In genomic region chr4:44446191-44446590, GRCh38 we compare ENCODE assay signal across 14 cellular contexts. TPM values are rescaled to one million over a fixed set of nuclear protein-coding genes. Genes with fewer than 3 reads are reported as not detected.
DNase-seq lines count a peak whose midpoint lies in the region; ATAC-seq and TF ChIP-seq lines count a peak whose summit lies in the region.
"Had no signal": no experiment of that assay in that cellular context is flagged by ENCODE, and none has a peak within 500 bp of the region (broad histone marks: within the 10 kb centered on the region; RNA-seq: fewer than 3 reads in every experiment).

No MANE protein-coding gene starts in this region.

- peaks cover 86% of the 10 kb centered on the region for H3K27me3 Mint-ChIP-seq in neural crest cell (ENCODE audit: low read depth)

- peaks cover 27% of the 10 kb centered on the region for H3K4me1 ChIP-seq in left ventricle myocardium inferior
- H3K4me1 ChIP-seq in right atrium auricular region: peaks cover 0 to 24% of the 10 kb centered on the region in 2 donors
- H3K4me1 ChIP-seq in fibroblast of lung (ENCODE audit: control insufficient read depth, extremely low read depth, insufficient read depth, low read length): no peaks in the 10 kb centered on the region

- H3K36me3 ChIP-seq in left ventricle myocardium inferior (no peaks in the 10 kb centered on the region), right atrium auricular region (no peaks in the 10 kb centered on the region), fibroblast of lung (ENCODE audit: control insufficient read depth, insufficient read depth, low read length) (no peaks in the 10 kb centered on the region)

- intact Hi-C loops in left ventricle myocardium inferior (cut with micrococcal nuclease): no loop called here

- DNase-seq in left ventricle myocardium inferior: no peak
- DNase-seq in right atrium auricular region (ENCODE audit: low spot score): no peak
- DNase-seq in fibroblast of lung (ENCODE audit: low read depth in 2 of 2): peak; percentile 0 to 1
- DNase-seq in neural crest cell (ENCODE audit: low read depth, low spot score): no peak
- DNase-seq in GM03348 (ENCODE audit: low spot score): no peak
- DNase-seq in iPS-NIHi7 (ENCODE audit: extremely low spot score): no peak
- DNase-seq: activated CD4-positive, alpha-beta T cell treated with anti-CD3 and anti-CD28 coated beads, Interleukin-2, amount 50 U/mL, for 48 hours; COR-L47; immature natural killer cell; T-helper 9 cell had no signal

- H3K27ac ChIP-seq in left ventricle myocardium inferior (replicated peaks): no peak overlapping the region
- no peak overlapping the region for H3K27ac ChIP-seq in right atrium auricular region
- H3K27ac ChIP-seq in fibroblast of lung (ENCODE audit: insufficient read depth, low read length): no peak overlapping the region

- no peak overlapping the region for H3K9ac ChIP-seq in fibroblast of lung (ENCODE audit: insufficient read depth, low read length)

- no peaks in the 10 kb centered on the region for H4K20me1 ChIP-seq in fibroblast of lung (ENCODE audit: control insufficient read depth, extremely low read depth, insufficient read depth, low read length)

- H3K36me3 Mint-ChIP-seq in neural crest cell (ENCODE audit: low read depth): no peaks in the 10 kb centered on the region
- H3K36me3 Mint-ChIP-seq: immature natural killer cell had no signal

- no peak for ATAC-seq in HG03520 (IDR thresholded peaks at IDR 0.05; ENCODE audit: unreplicated experiment)
- no peak for ATAC-seq in SK-N-SH treated with all-trans-retinoic acid at 6 μM for 48 hours

- peaks cover 13% of the 10 kb centered on the region for H3K4me1 Mint-ChIP-seq in neural crest cell

- no peak overlapping the region for H2AFZ ChIP-seq in fibroblast of lung (ENCODE audit: low read length)

- H3K4me3 ChIP-seq in left ventricle myocardium inferior: peak overlapping the region; percentile 68
- peak overlapping the region in 1 of 2 donors; percentile 54 for H3K4me3 ChIP-seq in right atrium auricular region
- peak overlapping the region in 2 of 4 experiments; percentile 38 to 44 for H3K4me3 ChIP-seq in fibroblast of lung (replicated peaks in 1 of 4; ENCODE audit: control extremely low read depth in 1 of 4, insufficient read depth in 1 of 4, low read depth in 3 of 4, low read length in 4 of 4)

- H3K4me3 Mint-ChIP-seq in neural crest cell: peak overlapping the region; percentile 79
- H3K4me3 Mint-ChIP-seq: immature natural killer cell had no signal

- H3K4me2 ChIP-seq in fibroblast of lung (ENCODE audit: extremely low read depth, insufficient read depth, low read length): no peak overlapping the region

- H3K9me3 Mint-ChIP-seq in neural crest cell: no peaks in the 10 kb centered on the region

- H3K27me3 ChIP-seq in left ventricle myocardium inferior (ENCODE audit: low read depth) (peaks cover 77% of the 10 kb centered on the region), right atrium auricular region (peaks cover 0 to 9% of the 10 kb centered on the region in 2 donors), fibroblast of lung (ENCODE audit: control insufficient read depth, insufficient read depth, low read length) (peaks cover 8% of the 10 kb centered on the region)

- no peaks in the 10 kb centered on the region for H3K79me2 ChIP-seq in fibroblast of lung (ENCODE audit: control insufficient read depth, insufficient read depth, low read length)

- no peak for TF ChIP-seq CTCF in left ventricle myocardium inferior (IDR thresholded peaks at IDR 0.05; ENCODE audit: borderline replicate concordance)
- TF ChIP-seq CTCF in right atrium auricular region (IDR thresholded peaks at IDR 0.05): no peak
- TF ChIP-seq CTCF in fibroblast of lung (conservative IDR thresholded peaks at IDR 0.05 in 1 of 2, IDR thresholded peaks at IDR 0.05 in 1 of 2; ENCODE audit: low read depth in 1 of 2, low read length in 2 of 2): no peak
- no peak for TF ChIP-seq CTCF in neural crest cell (conservative IDR thresholded peaks at IDR 0.05)

- H3K9me3 ChIP-seq in left ventricle myocardium inferior (replicated peaks) (no peaks in the 10 kb centered on the region), right atrium auricular region (no peaks in the 10 kb centered on the region), fibroblast of lung (ENCODE audit: control insufficient read depth, insufficient read depth, low read depth, low read length) (no peaks in the 10 kb centered on the region)

- H3K27ac Mint-ChIP-seq in neural crest cell (ENCODE audit: unreplicated experiment): no peak overlapping the region
- H3K27ac Mint-ChIP-seq: immature natural killer cell had no signal

TF ChIP-seq in SK-N-SH treated with all-trans-retinoic acid at 6 μM for 48 hours, 23 proteins besides CTCF, POLR2A, EP300 and RAD21 (continues in another document):
- no peak for TF ChIP-seq POU6F1 (CRISPR knock-in tag; IDR thresholded peaks at IDR 0.05; ENCODE audit: borderline replicate concordance, low read depth)
- TF ChIP-seq RARB (CRISPR knock-in tag; IDR thresholded peaks at IDR 0.05): no peak
- no peak for TF ChIP-seq CSRNP3 (CRISPR knock-in tag; IDR thresholded peaks at IDR 0.05)
- no peak for TF ChIP-seq OSR1 (CRISPR knock-in tag; IDR thresholded peaks at IDR 0.05)
- no peak for TF ChIP-seq BACH2 (CRISPR knock-in tag; IDR thresholded peaks at IDR 0.05; ENCODE audit: borderline replicate concordance)
- no peak for TF ChIP-seq ESRRG (CRISPR knock-in tag; IDR thresholded peaks at IDR 0.05)
- no peak for TF ChIP-seq PATZ1 (CRISPR knock-in tag; IDR thresholded peaks at IDR 0.05; ENCODE audit: borderline replicate concordance)

RNA-seq across cellular contexts. Expression of gene KCTD8, which starts 2.4 kb away (rescaled TPM):
- total RNA-seq in left ventricle myocardium inferior (0.14 TPM), right atrium auricular region (1 to 10 TPM in 1 of 2 donors, under 1 TPM in 1; 0.74 to 1.0 TPM), fibroblast of lung (under 0.01 TPM in 1 of 2 replicates, not detected in the other), neural crest cell (not detected in 2 replicates)
- polyA plus RNA-seq in fibroblast of lung: 0.09 and 0.19 TPM in 2 replicates
- polyA plus RNA-seq in fibroblast of lung (2012): 0.06 TPM in 1 of 2 replicates, not detected in the other
- not detected in 2 replicates for polyA minus RNA-seq in fibroblast of lung (ENCODE audit: low replicate concordance)
- total RNA-seq: epithelial cell of proximal tubule, RPMI7951 had no signal
- polyA plus RNA-seq: immature natural killer cell had no signal

Comparison
In these comparisons a context has a peak if more than half of its experiments do, and no peak if none do; other contexts are left out.
1. DNase-seq: peak in fibroblast of lung (2 of 2); none in left ventricle myocardium inferior (single experiment), right atrium auricular region (single experiment), neural crest cell (single experiment), GM03348 (single experiment) and iPS-NIHi7 (single experiment).